1 cellular context compared by ENCODE assay signal in the genomic region with DNA sequence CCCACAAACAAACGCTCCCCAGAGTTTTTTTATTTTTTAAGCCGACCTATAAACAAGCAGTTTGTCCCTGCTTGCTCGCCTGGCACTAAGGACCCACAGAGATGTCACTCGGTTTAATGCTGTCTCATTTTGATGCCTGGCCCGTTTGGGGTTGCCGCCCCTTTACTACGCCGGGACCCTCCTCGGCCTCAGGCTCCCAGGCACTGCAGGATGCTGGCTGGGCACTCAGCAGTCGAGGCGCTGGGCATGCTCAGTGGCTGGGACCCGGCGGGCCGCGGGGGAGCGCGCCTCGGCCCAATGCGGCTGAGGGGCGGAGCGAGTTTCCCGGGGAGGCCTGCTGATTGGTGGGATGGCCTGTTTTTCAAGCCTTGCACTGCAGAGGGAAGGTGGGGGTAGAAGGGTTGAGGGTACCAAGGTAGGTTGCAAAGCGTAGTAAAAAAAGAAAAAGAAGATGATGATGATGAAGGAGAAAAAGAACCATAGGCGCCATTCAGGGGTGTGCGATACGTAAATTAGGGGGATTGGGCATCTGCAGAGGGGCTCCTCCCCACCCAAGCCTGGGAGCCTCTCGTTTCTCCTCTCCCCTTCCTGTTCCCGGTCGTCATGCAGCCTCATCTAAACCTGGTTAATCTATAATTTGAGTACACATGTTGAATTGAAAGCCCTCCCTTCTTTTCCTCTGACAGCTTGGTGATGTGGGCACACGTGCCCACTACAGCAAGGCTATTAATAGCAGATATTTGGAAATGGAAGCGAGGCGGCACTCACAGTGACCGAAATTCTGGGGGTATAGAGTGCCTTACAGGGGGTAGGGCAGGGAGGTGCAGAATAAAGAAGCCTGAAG.
TF ChIP-seq lines count a peak whose summit lies in the region.

No MANE protein-coding gene starts in this region.

TF ChIP-seq in HepG2, 621 proteins besides CTCF, POLR2A, EP300 and RAD21 (continued from another document and continues in another):
- TF ChIP-seq, protein P1, sequence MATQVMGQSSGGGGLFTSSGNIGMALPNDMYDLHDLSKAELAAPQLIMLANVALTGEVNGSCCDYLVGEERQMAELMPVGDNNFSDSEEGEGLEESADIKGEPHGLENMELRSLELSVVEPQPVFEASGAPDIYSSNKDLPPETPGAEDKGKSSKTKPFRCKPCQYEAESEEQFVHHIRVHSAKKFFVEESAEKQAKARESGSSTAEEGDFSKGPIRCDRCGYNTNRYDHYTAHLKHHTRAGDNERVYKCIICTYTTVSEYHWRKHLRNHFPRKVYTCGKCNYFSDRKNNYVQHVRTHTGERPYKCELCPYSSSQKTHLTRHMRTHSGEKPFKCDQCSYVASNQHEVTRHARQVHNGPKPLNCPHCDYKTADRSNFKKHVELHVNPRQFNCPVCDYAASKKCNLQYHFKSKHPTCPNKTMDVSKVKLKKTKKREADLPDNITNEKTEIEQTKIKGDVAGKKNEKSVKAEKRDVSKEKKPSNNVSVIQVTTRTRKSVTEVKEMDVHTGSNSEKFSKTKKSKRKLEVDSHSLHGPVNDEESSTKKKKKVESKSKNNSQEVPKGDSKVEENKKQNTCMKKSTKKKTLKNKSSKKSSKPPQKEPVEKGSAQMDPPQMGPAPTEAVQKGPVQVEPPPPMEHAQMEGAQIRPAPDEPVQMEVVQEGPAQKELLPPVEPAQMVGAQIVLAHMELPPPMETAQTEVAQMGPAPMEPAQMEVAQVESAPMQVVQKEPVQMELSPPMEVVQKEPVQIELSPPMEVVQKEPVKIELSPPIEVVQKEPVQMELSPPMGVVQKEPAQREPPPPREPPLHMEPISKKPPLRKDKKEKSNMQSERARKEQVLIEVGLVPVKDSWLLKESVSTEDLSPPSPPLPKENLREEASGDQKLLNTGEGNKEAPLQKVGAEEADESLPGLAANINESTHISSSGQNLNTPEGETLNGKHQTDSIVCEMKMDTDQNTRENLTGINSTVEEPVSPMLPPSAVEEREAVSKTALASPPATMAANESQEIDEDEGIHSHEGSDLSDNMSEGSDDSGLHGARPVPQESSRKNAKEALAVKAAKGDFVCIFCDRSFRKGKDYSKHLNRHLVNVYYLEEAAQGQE (IDR thresholded peaks at IDR 0.05; ENCODE audit: borderline replicate concordance in 1 of 2, low read depth in 1 of 2, low read length in 2 of 2), result no peak
- TF ChIP-seq ZNF75D (CRISPR knock-in tag; IDR thresholded peaks at IDR 0.05; ENCODE audit: borderline replicate concordance) (no peak), MTF2 (CRISPR knock-in tag; IDR thresholded peaks at IDR 0.05; ENCODE audit: borderline replicate concordance) (no peak), SIX4 (CRISPR knock-in tag; IDR thresholded peaks at IDR 0.05) (0 out of 2 replicates have a peak, but pooled peaks have one; percentile 46), ZNF562 (CRISPR knock-in tag; IDR thresholded peaks at IDR 0.05; ENCODE audit: borderline replicate concordance) (no peak), EED (CRISPR knock-in tag; IDR thresholded peaks at IDR 0.05) (no peak), CEBPG (CRISPR knock-in tag; IDR thresholded peaks at IDR 0.05) (no peak), TBX3 (IDR thresholded peaks at IDR 0.05; ENCODE audit: borderline replicate concordance) (no peak), KDM2A (CRISPR knock-in tag; IDR thresholded peaks at IDR 0.05; ENCODE audit: borderline replicate concordance, low read depth) (peak; percentile 63; the same call in 1 of the 2 replicates), PAX8 (CRISPR knock-in tag; IDR thresholded peaks at IDR 0.05; ENCODE audit: borderline replicate concordance) (no peak), ZNF660 (CRISPR knock-in tag; IDR thresholded peaks at IDR 0.05; ENCODE audit: borderline replicate concordance, low read depth) (no peak), PHB2 (IDR thresholded peaks at IDR 0.05; ENCODE audit: partially characterized antibody) (no peak), ZNF143 (CRISPR knock-in tag; IDR thresholded peaks at IDR 0.05) (no peak), ZBTB21 (CRISPR knock-in tag; IDR thresholded peaks at IDR 0.05) (no peak), GABPA (IDR thresholded peaks at IDR 0.05; ENCODE audit: low read depth, low read length) (no peak), GABPA (CRISPR knock-in tag; IDR thresholded peaks at IDR 0.05; ENCODE audit: low read depth) (peak; percentile 47), CBX1 (IDR thresholded peaks at IDR 0.05; ENCODE audit: low read depth) (peak; percentile 74), MED8 (CRISPR knock-in tag; IDR thresholded peaks at IDR 0.05; ENCODE audit: insufficient replicate concordance) (no peak), ZNF30 (CRISPR knock-in tag; IDR thresholded peaks at IDR 0.05) (no peak), HHEX (CRISPR knock-in tag; IDR thresholded peaks at IDR 0.05) (no peak; the same call in 1 of the 2 replicates), SOX6 (IDR thresholded peaks at IDR 0.05) (no peak), SOX6 (CRISPR knock-in tag; IDR thresholded peaks at IDR 0.05) (no peak; the same call in 1 of the 2 replicates), GATA4 (IDR thresholded peaks at IDR 0.05; ENCODE audit: borderline replicate concordance, low read depth) (no peak)
- TF ChIP-seq, protein P2, sequence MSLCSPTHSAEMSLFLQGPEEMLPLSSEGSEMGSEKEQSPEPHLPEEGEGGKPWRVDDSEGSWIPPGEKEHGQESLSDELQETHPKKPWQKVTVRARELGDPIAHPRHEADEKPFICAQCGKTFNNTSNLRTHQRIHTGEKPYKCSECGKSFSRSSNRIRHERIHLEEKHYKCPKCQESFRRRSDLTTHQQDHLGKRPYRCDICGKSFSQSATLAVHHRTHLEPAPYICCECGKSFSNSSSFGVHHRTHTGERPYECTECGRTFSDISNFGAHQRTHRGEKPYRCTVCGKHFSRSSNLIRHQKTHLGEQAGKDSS (CRISPR knock-in tag; IDR thresholded peaks at IDR 0.05; ENCODE audit: borderline replicate concordance, low read depth), result no peak
- TF ChIP-seq, protein P3, sequence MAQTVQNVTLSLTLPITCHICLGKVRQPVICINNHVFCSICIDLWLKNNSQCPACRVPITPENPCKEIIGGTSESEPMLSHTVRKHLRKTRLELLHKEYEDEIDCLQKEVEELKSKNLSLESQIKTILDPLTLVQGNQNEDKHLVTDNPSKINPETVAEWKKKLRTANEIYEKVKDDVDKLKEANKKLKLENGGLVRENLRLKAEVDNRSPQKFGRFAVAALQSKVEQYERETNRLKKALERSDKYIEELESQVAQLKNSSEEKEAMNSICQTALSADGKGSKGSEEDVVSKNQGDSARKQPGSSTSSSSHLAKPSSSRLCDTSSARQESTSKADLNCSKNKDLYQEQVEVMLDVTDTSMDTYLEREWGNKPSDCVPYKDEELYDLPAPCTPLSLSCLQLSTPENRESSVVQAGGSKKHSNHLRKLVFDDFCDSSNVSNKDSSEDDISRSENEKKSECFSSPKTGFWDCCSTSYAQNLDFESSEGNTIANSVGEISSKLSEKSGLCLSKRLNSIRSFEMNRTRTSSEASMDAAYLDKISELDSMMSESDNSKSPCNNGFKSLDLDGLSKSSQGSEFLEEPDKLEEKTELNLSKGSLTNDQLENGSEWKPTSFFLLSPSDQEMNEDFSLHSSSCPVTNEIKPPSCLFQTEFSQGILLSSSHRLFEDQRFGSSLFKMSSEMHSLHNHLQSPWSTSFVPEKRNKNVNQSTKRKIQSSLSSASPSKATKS (CRISPR knock-in tag; IDR thresholded peaks at IDR 0.05), result no peak
- TF ChIP-seq, protein P4, sequence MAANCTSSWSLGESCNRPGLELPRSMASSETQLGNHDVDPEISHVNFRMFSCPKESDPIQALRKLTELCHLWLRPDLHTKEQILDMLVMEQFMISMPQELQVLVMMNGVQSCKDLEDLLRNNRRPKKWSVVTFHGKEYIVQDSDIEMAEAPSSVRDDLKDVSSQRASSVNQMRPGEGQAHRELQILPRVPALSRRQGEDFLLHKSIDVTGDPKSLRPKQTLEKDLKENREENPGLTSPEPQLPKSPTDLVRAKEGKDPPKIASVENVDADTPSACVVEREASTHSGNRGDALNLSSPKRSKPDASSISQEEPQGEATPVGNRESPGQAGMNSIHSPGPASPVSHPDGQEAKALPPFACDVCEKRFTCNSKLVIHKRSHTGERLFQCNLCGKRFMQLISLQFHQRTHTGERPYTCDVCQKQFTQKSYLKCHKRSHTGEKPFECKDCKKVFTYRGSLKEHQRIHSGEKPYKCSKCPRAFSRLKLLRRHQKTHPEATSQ (CRISPR knock-in tag; IDR thresholded peaks at IDR 0.05; ENCODE audit: borderline replicate concordance), result no peak
- TF ChIP-seq, protein P5, sequence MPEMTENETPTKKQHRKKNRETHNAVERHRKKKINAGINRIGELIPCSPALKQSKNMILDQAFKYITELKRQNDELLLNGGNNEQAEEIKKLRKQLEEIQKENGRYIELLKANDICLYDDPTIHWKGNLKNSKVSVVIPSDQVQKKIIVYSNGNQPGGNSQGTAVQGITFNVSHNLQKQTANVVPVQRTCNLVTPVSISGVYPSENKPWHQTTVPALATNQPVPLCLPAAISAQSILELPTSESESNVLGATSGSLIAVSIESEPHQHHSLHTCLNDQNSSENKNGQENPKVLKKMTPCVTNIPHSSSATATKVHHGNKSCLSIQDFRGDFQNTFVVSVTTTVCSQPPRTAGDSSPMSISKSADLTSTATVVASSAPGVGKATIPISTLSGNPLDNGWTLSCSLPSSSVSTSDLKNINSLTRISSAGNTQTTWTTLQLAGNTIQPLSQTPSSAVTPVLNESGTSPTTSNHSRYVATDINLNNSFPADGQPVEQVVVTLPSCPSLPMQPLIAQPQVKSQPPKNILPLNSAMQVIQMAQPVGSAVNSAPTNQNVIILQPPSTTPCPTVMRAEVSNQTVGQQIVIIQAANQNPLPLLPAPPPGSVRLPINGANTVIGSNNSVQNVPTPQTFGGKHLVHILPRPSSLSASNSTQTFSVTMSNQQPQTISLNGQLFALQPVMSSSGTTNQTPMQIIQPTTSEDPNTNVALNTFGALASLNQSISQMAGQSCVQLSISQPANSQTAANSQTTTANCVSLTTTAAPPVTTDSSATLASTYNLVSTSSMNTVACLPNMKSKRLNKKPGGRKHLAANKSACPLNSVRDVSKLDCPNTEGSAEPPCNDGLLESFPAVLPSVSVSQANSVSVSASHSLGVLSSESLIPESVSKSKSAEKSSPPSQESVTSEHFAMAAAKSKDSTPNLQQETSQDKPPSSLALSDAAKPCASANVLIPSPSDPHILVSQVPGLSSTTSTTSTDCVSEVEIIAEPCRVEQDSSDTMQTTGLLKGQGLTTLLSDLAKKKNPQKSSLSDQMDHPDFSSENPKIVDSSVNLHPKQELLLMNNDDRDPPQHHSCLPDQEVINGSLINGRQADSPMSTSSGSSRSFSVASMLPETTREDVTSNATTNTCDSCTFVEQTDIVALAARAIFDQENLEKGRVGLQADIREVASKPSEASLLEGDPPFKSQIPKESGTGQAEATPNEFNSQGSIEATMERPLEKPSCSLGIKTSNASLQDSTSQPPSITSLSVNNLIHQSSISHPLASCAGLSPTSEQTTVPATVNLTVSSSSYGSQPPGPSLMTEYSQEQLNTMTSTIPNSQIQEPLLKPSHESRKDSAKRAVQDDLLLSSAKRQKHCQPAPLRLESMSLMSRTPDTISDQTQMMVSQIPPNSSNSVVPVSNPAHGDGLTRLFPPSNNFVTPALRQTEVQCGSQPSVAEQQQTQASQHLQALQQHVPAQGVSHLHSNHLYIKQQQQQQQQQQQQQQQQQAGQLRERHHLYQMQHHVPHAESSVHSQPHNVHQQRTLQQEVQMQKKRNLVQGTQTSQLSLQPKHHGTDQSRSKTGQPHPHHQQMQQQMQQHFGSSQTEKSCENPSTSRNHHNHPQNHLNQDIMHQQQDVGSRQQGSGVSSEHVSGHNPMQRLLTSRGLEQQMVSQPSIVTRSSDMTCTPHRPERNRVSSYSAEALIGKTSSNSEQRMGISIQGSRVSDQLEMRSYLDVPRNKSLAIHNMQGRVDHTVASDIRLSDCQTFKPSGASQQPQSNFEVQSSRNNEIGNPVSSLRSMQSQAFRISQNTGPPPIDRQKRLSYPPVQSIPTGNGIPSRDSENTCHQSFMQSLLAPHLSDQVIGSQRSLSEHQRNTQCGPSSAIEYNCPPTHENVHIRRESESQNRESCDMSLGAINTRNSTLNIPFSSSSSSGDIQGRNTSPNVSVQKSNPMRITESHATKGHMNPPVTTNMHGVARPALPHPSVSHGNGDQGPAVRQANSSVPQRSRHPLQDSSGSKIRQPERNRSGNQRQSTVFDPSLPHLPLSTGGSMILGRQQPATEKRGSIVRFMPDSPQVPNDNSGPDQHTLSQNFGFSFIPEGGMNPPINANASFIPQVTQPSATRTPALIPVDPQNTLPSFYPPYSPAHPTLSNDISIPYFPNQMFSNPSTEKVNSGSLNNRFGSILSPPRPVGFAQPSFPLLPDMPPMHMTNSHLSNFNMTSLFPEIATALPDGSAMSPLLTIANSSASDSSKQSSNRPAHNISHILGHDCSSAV (CRISPR knock-in tag; IDR thresholded peaks at IDR 0.05; ENCODE audit: borderline replicate concordance), result peak; percentile 2; the same call in 1 of the 2 replicates
- TF ChIP-seq, protein P6, sequence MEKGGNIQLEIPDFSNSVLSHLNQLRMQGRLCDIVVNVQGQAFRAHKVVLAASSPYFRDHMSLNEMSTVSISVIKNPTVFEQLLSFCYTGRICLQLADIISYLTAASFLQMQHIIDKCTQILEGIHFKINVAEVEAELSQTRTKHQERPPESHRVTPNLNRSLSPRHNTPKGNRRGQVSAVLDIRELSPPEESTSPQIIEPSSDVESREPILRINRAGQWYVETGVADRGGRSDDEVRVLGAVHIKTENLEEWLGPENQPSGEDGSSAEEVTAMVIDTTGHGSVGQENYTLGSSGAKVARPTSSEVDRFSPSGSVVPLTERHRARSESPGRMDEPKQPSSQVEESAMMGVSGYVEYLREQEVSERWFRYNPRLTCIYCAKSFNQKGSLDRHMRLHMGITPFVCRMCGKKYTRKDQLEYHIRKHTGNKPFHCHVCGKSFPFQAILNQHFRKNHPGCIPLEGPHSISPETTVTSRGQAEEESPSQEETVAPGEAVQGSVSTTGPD (CRISPR knock-in tag; IDR thresholded peaks at IDR 0.05), result no peak
- TF ChIP-seq, protein P7, sequence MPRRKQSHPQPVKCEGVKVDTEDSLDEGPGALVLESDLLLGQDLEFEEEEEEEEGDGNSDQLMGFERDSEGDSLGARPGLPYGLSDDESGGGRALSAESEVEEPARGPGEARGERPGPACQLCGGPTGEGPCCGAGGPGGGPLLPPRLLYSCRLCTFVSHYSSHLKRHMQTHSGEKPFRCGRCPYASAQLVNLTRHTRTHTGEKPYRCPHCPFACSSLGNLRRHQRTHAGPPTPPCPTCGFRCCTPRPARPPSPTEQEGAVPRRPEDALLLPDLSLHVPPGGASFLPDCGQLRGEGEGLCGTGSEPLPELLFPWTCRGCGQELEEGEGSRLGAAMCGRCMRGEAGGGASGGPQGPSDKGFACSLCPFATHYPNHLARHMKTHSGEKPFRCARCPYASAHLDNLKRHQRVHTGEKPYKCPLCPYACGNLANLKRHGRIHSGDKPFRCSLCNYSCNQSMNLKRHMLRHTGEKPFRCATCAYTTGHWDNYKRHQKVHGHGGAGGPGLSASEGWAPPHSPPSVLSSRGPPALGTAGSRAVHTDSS (CRISPR knock-in tag; conservative IDR thresholded peaks at IDR 0.05), result no peak
- TF ChIP-seq, protein P8, sequence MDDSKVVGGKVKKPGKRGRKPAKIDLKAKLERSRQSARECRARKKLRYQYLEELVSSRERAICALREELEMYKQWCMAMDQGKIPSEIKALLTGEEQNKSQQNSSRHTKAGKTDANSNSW (CRISPR knock-in tag; IDR thresholded peaks at IDR 0.05; ENCODE audit: borderline replicate concordance), result no peak
